27 cellular contexts compared by ENCODE assay signal in genomic region chr2:9360701-9361100, GRCh38.
"Had no signal": no experiment of that assay in that cellular context is flagged by ENCODE, and none has a peak within 500 bp of the region (broad histone marks: within the 10 kb centered on the region; RNA-seq: fewer than 3 reads in every experiment).

No MANE protein-coding gene starts in this region.

- H2AFZ ChIP-seq: neural progenitor cell, parathyroid adenoma had no signal

- H3K36me3 ChIP-seq: cardiac muscle cell had no signal

- H3K4me2 ChIP-seq: neural progenitor cell had no signal

- H3K79me2 ChIP-seq: parathyroid adenoma had no signal

- DNase-seq: activated CD4-positive, alpha-beta T cell treated with anti-CD3 and anti-CD28 coated beads for 36 hours; activated CD4-positive, alpha-beta T cell treated with anti-CD3 and anti-CD28 coated beads, Interleukin-2, amount 50 U/mL, for 4 hours; activated CD4-positive, CD25-positive, alpha-beta regulatory T cell; activated naive CD4-positive, alpha-beta T cell treated with Interleukin-2 at 50 U/mL for 16 hours; activated T-cell treated with anti-CD3 and anti-CD28 coated beads for 4 hours; activated T-cell treated with anti-CD3 and anti-CD28 coated beads, Interleukin-2, amount 50 U/mL, for 72 hours; cerebellar nuclear complex; cortex of kidney; effector memory CD8-positive, alpha-beta T cell; erythroblast; foreskin keratinocyte; heart left ventricle; hypothalamus; immature natural killer cell; midbrain; natural killer cell; occipital lobe; psoas muscle; sigmoid colon; stimulated activated naive CD4-positive, alpha-beta T cell; tibial artery; upper lobe of right lung had no signal

- H3K4me1 ChIP-seq: ascending aorta, foreskin keratinocyte, parathyroid adenoma, psoas muscle, sigmoid colon, suprapubic skin, tibial artery, upper lobe of right lung had no signal

- H3K9me3 ChIP-seq: ascending aorta, heart left ventricle, psoas muscle, sigmoid colon, suprapubic skin, tibial artery, upper lobe of right lung had no signal

- H3K27me3 ChIP-seq: ascending aorta, cardiac muscle cell, foreskin keratinocyte, heart left ventricle, neural progenitor cell, sigmoid colon, suprapubic skin, tibial artery, upper lobe of right lung had no signal

- H3K27ac ChIP-seq: ascending aorta, cardiac muscle cell, foreskin keratinocyte, heart left ventricle, neural progenitor cell, parathyroid adenoma, psoas muscle, sigmoid colon, suprapubic skin, tibial artery, upper lobe of right lung had no signal

- H3K9ac ChIP-seq: neural progenitor cell, parathyroid adenoma had no signal

- H3K4me3 ChIP-seq: ascending aorta, cardiac muscle cell, heart left ventricle, neural progenitor cell, psoas muscle, sigmoid colon, suprapubic skin, tibial artery, upper lobe of right lung had no signal

- ATAC-seq: activated CD4-positive, alpha-beta T cell treated with anti-CD3 and anti-CD28 coated beads for 36 hours; activated T-cell treated with anti-CD3 and anti-CD28 coated beads, Interleukin-2, amount 50 U/mL, for 72 hours; effector memory CD8-positive, alpha-beta T cell; foreskin keratinocyte; heart left ventricle; natural killer cell; psoas muscle; upper lobe of right lung had no signal
